ENCODE assay signal across 9 cellular contexts in genomic region chr19:48812094-48812929, GRCh38. TPM values are rescaled to one million over a fixed set of nuclear protein-coding genes. Genes with fewer than 3 reads are reported as not detected.
DNase-seq lines count a peak whose midpoint lies in the region; ATAC-seq and TF ChIP-seq lines count a peak whose summit lies in the region.
"Had no signal": no experiment of that assay in that cellular context is flagged by ENCODE, and none has a peak within 500 bp of the region (broad histone marks: within the 10 kb centered on the region; RNA-seq: fewer than 3 reads in every experiment).

No MANE protein-coding gene starts in this region.

- H3K36me3 ChIP-seq in duodenal mucosa (ENCODE audit: control insufficient read depth in 1 of 2, insufficient read depth in 2 of 2, low read length in 2 of 2) (no peaks in the 10 kb centered on the region), right lobe of liver (no peaks in the 10 kb centered on the region)

- ATAC-seq in HG02588 (IDR thresholded peaks at IDR 0.05; ENCODE audit: unreplicated experiment), result peak; percentile 63
- ATAC-seq in right lobe of liver, result peak; percentile 72 to 91 (median 78)
- no peak for ATAC-seq in HG03175 (IDR thresholded peaks at IDR 0.05; ENCODE audit: unreplicated experiment)

- H3K4me3 ChIP-seq in duodenal mucosa (ENCODE audit: low read depth in 1 of 2, low read length in 2 of 2), result peak overlapping the region in 1 of 2 donors; percentile 65
- peak overlapping the region; percentile 49 to 76 (median 53) for H3K4me3 ChIP-seq in right lobe of liver

- WGBS in right lobe of liver (ENCODE audit: insufficient coverage, low coverage, low lambda C conversion rate, missing lambda C conversion rate), result 13% methylated on average over 11 of the region's 39 CpGs

- intact Hi-C loops in right lobe of liver (cut with DNase I), result no loop called here

- peak overlapping the region; percentile 32 to 33 for H3K9ac ChIP-seq in duodenal mucosa (ENCODE audit: low read depth in 1 of 2, low read length in 2 of 2)

- TF ChIP-seq POLR2A in right lobe of liver (IDR thresholded peaks at IDR 0.05), result peak; percentile 68

- TF ChIP-seq CTCF in right lobe of liver (IDR thresholded peaks at IDR 0.05), result peak in 1 of 4 donors; percentile 17

- H3K9me3 ChIP-seq in duodenal mucosa (ENCODE audit: control insufficient read depth in 1 of 2, low read length in 2 of 2) (no peaks in the 10 kb centered on the region), right lobe of liver (no peaks in the 10 kb centered on the region)

- peak overlapping the region; percentile 50 for H3K27ac ChIP-seq in duodenal mucosa (ENCODE audit: low read depth, low read length)
- H3K27ac ChIP-seq in right lobe of liver, result peak overlapping the region; percentile 68 to 95 (median 94)

- H3K4me1 ChIP-seq in duodenal mucosa (ENCODE audit: control insufficient read depth in 1 of 2, insufficient read depth in 2 of 2, low read length in 2 of 2) (peaks cover 18 to 24% of the 10 kb centered on the region in 2 donors), right lobe of liver (peaks cover 0 to 60% (median 3%) of the 10 kb centered on the region in 4 donors)

- no peaks in the 10 kb centered on the region for H3K27me3 ChIP-seq in duodenal mucosa (ENCODE audit: control insufficient read depth in 1 of 2, insufficient read depth in 2 of 2, low read length in 2 of 2)
- no peaks in the 10 kb centered on the region for H3K27me3 ChIP-seq in right lobe of liver

- DNase-seq in DMS53 treated with DMSO at 0.1 percent for 48 hours (lab: John Stamatoyannopoulos, UW; ENCODE audit: unreplicated experiment) (peak; percentile 85), NCI-H2196 (lab: John Stamatoyannopoulos, UW; ENCODE audit: unreplicated experiment) (peak; percentile 87), right lobe of liver (peak; percentile 91 to 98 (median 97))
- DNase-seq in activated CD4-positive, alpha-beta T cell treated with anti-CD3 and anti-CD28 coated beads, Interleukin-2, amount 50 U/mL, for 4 hours, result peak; percentile 25 to 37
- DNase-seq in stimulated activated CD4-positive, alpha-beta T cell treated with anti-CD3 and anti-CD28 coated beads, TNF-alpha, amount 100 ng/mL, for 48 hours (ENCODE audit: low read depth in 3 of 3), result peak in 2 of 3 donors; percentile 43 to 67

RNA-seq across cellular contexts. Expression of gene BCAT2, which starts 1.5 kb away (rescaled TPM):
- 10 to 100 TPM in 4 of 6 experiments, 1 to 10 TPM in 2; 8.9 to 48.3 (median 12.5) TPM for total RNA-seq in right lobe of liver

RNA-seq across cellular contexts. Expression of gene HSD17B14, which starts 24.0 kb away (rescaled TPM):
- total RNA-seq in right lobe of liver, result 10 to 100 TPM in 4 of 6 experiments, 1 to 10 TPM in 2; 3.5 to 78.0 (median 15.7) TPM

RNA-seq across cellular contexts. Expression of gene PLEKHA4, which starts 56.1 kb away (rescaled TPM):
- 10 to 100 TPM in 4 of 6 experiments, 1 to 10 TPM in 2; 5.7 to 25.6 (median 12.0) TPM for total RNA-seq in right lobe of liver

RNA-seq across cellular contexts. Expression of gene FGF21, which starts 57.0 kb away (rescaled TPM):
- total RNA-seq in right lobe of liver, result 10 to 100 TPM in 4 of 6 experiments, 1 to 10 TPM in 1, not detected in 1; 5.1 to 55.3 (median 32.7) TPM
- total RNA-seq: T-helper 2 cell treated with Interferon-gamma antibody and Interleukin-4, amounts not matched to agents 100 ng/mL and 5 ng/mL, for 36 hours had no signal

RNA-seq across cellular contexts. Expression of gene FUT1, which starts 59.9 kb away (rescaled TPM):
- 1 to 10 TPM in 3 of 6 experiments, under 1 TPM in 3; 0.22 to 1.9 (median 0.93) TPM for total RNA-seq in right lobe of liver

Comparison
In these comparisons a context has a peak if more than half of its experiments do, and no peak if none do; other contexts are left out.
1. DNase-seq: peak in every context shown above with its lines; median percentile 97 in right lobe of liver; 87 in NCI-H2196; 85 in DMS53 treated with DMSO at 0.1 percent for 48 hours; 55 in stimulated activated CD4-positive, alpha-beta T cell treated with anti-CD3 and anti-CD28 coated beads, TNF-alpha, amount 100 ng/mL, for 48 hours; 31 in activated CD4-positive, alpha-beta T cell treated with anti-CD3 and anti-CD28 coated beads, Interleukin-2, amount 50 U/mL, for 4 hours.